1 cellular context compared by ENCODE assay signal in the genomic region with DNA sequence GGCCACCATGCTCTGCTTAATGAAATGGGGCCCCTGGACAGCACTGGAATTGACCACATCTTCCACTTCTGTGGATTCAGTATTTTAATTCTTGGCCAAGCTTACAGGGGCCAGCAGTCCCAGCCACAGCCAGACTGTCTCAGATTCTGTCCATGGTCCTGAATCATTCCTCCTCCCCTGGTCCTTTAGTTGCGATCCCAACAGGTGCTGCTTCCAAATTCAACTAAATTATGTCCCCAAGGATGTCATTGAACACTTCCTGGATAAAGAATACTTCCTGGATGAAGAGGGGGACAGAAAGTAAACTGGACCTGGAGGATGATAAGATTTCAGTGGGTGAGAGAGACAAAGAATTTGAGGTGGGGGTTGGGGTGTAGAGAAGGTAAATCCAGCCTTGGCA.
A peak's percentile ranks its signal among the peaks of the same experiment; 100 is the strongest.
TF ChIP-seq lines count a peak whose summit lies in the region.

No MANE protein-coding gene starts in this region.

TF ChIP-seq in HepG2, 621 proteins besides CTCF, POLR2A, EP300 and RAD21 (continued from another document):
- TF ChIP-seq MZF1 (CRISPR knock-in tag; IDR thresholded peaks at IDR 0.05; ENCODE audit: borderline replicate concordance): no peak
- TF ChIP-seq, protein P1, sequence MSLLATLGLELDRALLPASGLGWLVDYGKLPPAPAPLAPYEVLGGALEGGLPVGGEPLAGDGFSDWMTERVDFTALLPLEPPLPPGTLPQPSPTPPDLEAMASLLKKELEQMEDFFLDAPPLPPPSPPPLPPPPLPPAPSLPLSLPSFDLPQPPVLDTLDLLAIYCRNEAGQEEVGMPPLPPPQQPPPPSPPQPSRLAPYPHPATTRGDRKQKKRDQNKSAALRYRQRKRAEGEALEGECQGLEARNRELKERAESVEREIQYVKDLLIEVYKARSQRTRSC (CRISPR knock-in tag; IDR thresholded peaks at IDR 0.05; ENCODE audit: low read depth): no peak
- no peak for TF ChIP-seq NPAS2 (CRISPR knock-in tag; IDR thresholded peaks at IDR 0.05; ENCODE audit: borderline replicate concordance)
- TF ChIP-seq PLSCR1 (CRISPR knock-in tag; IDR thresholded peaks at IDR 0.05; ENCODE audit: borderline replicate concordance): no peak
- no peak for TF ChIP-seq ZNF335 (CRISPR knock-in tag; IDR thresholded peaks at IDR 0.05)
- no peak for TF ChIP-seq ZNF543 (CRISPR knock-in tag; IDR thresholded peaks at IDR 0.05)
- TF ChIP-seq XBP1 (CRISPR knock-in tag; IDR thresholded peaks at IDR 0.05): no peak
- no peak for TF ChIP-seq ZNF652 (CRISPR knock-in tag; IDR thresholded peaks at IDR 0.05; ENCODE audit: borderline replicate concordance, low read depth)
- TF ChIP-seq CREB1 (IDR thresholded peaks at IDR 0.05): no peak
- TF ChIP-seq CREB1 (CRISPR knock-in tag; IDR thresholded peaks at IDR 0.05): no peak
- TF ChIP-seq ZNF530 (CRISPR knock-in tag; IDR thresholded peaks at IDR 0.05; ENCODE audit: low read depth): no peak
- TF ChIP-seq MAFK (conservative IDR thresholded peaks at IDR 0.05 in 1 of 2, IDR thresholded peaks at IDR 0.05 in 1 of 2; ENCODE audit: low read length in 2 of 2): no peak
- TF ChIP-seq ZNF333 (CRISPR knock-in tag; IDR thresholded peaks at IDR 0.05; ENCODE audit: borderline replicate concordance): no peak
- 0 out of 2 replicates have a peak, but pooled peaks have one; percentile 48 for TF ChIP-seq WIZ (CRISPR knock-in tag; IDR thresholded peaks at IDR 0.05)
TF ChIP-seq in HepG2: peak in this region for 4.
